Comparison of ENCODE assay signal across 9 cellular contexts in the genomic region with DNA sequence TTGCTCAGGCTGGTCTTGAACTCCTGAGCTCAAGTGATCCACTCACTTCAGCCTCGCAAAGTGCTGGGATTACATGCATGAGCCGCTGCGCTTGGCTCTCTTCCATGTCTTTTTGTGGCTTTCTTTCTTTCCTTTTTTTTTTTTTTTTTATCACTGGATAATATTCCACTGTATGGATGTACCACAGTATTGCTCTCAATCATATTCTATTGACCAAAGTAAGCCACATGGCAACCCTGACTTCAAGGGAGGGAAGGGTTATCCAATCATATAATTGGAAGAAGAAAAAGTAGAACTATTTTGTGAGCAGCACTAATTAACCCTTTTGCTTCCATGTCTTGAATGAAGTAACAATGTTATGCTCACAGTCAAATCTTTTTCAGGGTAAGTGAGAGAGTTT.
"Had no signal": no experiment of that assay in that cellular context is flagged by ENCODE, and none has a peak within 500 bp of the region (broad histone marks: within the 10 kb centered on the region; RNA-seq: fewer than 3 reads in every experiment).

No MANE protein-coding gene starts in this region.

- H3K9me3 ChIP-seq: HAP-1 had no signal

- DNase-seq: GM23248, GOT3, H7, H9, HCEC 1CT, HFFc6 had no signal

- H3K36me3 ChIP-seq: HAP-1 had no signal

- H3K27ac Mint-ChIP-seq: GM23338, H9, HFFc6 had no signal

- H3K4me3 Mint-ChIP-seq: GM23338, H9, HFFc6 had no signal

- H2AFZ ChIP-seq: GM23248, GM23338 had no signal

- ATAC-seq: GM23338, HCT116 had no signal

- H3K4me1 ChIP-seq: HAP-1 had no signal

- H3K4me2 ChIP-seq: GM23338 had no signal

- H3K9ac ChIP-seq: GM23248 had no signal

- H3K4me3 ChIP-seq: GM23248, GM23338, HAP-1 had no signal

- H3K27ac ChIP-seq: GM23248 had no signal
